ENCODE assay signal across 8 cellular contexts in genomic region chr2:113791697-113792590, GRCh38.
DNase-seq lines count a peak whose midpoint lies in the region; ATAC-seq lines count a peak whose summit lies in the region.

No MANE protein-coding gene starts in this region.

- ATAC-seq in HG03108 (IDR thresholded peaks at IDR 0.05; ENCODE audit: unreplicated experiment), result peak; percentile 97
- peak; percentile 90 for ATAC-seq in activated naive CD8-positive, alpha-beta T cell treated with anti-CD3 and anti-CD28 coated beads, Interleukin-2, amount 50 U/mL, for 24 hours

- H3K36me3 Mint-ChIP-seq in activated naive CD8-positive, alpha-beta T cell treated with anti-CD3 and anti-CD28 coated beads, Interleukin-2, amount 50 U/mL, for 24 hours (ENCODE audit: low read depth), result peaks cover 2% of the 10 kb centered on the region

- H3K27ac Mint-ChIP-seq in activated naive CD8-positive, alpha-beta T cell treated with anti-CD3 and anti-CD28 coated beads, Interleukin-2, amount 50 U/mL, for 24 hours, result peak overlapping the region; percentile 84

- peaks cover 30% of the 10 kb centered on the region for H3K4me1 Mint-ChIP-seq in activated naive CD8-positive, alpha-beta T cell treated with anti-CD3 and anti-CD28 coated beads, Interleukin-2, amount 50 U/mL, for 24 hours

- H3K9me3 Mint-ChIP-seq in activated naive CD8-positive, alpha-beta T cell treated with anti-CD3 and anti-CD28 coated beads, Interleukin-2, amount 50 U/mL, for 24 hours, result no peaks in the 10 kb centered on the region

- H3K27me3 Mint-ChIP-seq in activated naive CD8-positive, alpha-beta T cell treated with anti-CD3 and anti-CD28 coated beads, Interleukin-2, amount 50 U/mL, for 24 hours, result peaks cover 3% of the 10 kb centered on the region

- H3K4me3 Mint-ChIP-seq in activated naive CD8-positive, alpha-beta T cell treated with anti-CD3 and anti-CD28 coated beads, Interleukin-2, amount 50 U/mL, for 24 hours, result peak overlapping the region; percentile 10

- DNase-seq in stimulated activated CD4-positive, alpha-beta T cell treated with anti-CD3 and anti-CD28 coated beads, Interleukin-4, amount 100 ng/mL, for 24 hours, result peak; percentile 27
- DNase-seq in stimulated activated CD4-positive, alpha-beta T cell treated with anti-CD3 and anti-CD28 coated beads, Interleukin-4, amount 100 ng/mL, for 1 hour, result no peak
- no peak for DNase-seq in activated naive CD8-positive, alpha-beta T cell treated with anti-CD3 and anti-CD28 coated beads, Interleukin-2, amount 50 U/mL, for 24 hours
- DNase-seq in NCI-H1105 treated with DMSO at 0.1 percent for 48 hours (lab: John Stamatoyannopoulos, UW), result no peak
- DNase-seq in NCI-H510A treated with DMSO at 0.1 percent for 48 hours (lab: John Stamatoyannopoulos, UW), result no peak
- no peak for DNase-seq in activated gamma-delta T cell treated with Interleukin-2 at 50 U/mL for 16 hours
- no peak for DNase-seq in NCI-H82 (lab: John Stamatoyannopoulos, UW)
